Comparison of ENCODE assay signal across 8 cellular contexts in the genomic region with DNA sequence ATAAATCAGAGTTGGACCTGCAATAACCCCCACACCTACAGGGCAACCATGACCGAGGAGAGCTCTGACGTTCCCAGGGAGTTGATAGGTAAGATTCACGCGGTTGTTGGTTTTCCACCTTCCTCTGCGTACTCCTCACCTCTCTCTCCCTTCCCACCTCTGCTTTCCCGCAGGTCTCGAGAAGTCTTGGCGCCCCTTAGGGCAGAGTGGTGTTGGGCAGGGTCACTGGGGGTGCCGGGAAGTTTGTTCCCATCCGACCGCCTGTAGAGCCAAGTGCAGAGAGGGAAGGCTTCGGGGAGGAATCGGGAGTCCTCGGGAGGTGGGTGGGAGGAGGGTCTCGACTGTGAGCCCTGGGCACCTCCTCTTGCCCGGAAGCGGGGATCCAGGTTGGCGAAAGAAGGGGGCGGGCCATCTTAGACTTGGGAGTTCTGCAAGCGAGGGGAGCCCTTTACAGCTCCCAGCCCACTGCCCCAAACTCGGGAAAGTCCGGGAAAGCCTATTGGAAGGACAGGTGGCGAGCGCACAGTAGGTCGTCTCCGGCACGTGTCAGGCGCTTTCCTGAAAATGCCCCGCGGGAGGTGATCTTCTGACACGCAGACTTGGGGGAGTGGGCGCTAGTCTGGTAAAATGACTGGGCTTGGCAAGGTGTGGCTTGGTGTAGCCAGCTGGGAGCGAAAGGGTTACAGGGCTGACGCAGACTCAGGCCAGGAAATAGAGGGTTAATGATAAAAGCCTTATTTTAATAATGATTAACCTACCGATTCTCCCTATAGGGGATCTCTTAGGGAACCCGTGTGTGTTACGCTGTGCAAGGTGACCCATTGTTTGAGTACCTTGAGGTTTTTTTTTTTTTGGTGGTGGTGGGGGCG. TPM values are rescaled to one million over a fixed set of nuclear protein-coding genes. Genes with fewer than 3 reads are reported as not detected.
DNase-seq lines count a peak whose midpoint lies in the region; ATAC-seq and TF ChIP-seq lines count a peak whose summit lies in the region.

No MANE protein-coding gene starts in this region.

- peak; percentile 5 for ATAC-seq in GM19372 (IDR thresholded peaks at IDR 0.05; ENCODE audit: low read depth, unreplicated experiment)
- ATAC-seq in GM21526 (IDR thresholded peaks at IDR 0.05; ENCODE audit: low FRiP score, unreplicated experiment): no peak

- H3K4me1 ChIP-seq in OCI-LY1 (ENCODE audit: insufficient read depth, low read length, severe bottlenecking): peaks cover 38% of the 10 kb centered on the region
- peaks cover 16% of the 10 kb centered on the region; the same call in 1 of the 2 replicates for H3K4me1 ChIP-seq in iPS-20b (ENCODE audit: insufficient read depth, low read length)
- H3K4me1 ChIP-seq in spleen: peaks cover 3 to 42% (median 21%) of the 10 kb centered on the region in 6 donors

- H3K9me2 ChIP-seq in OCI-LY1 (ENCODE audit: low read depth, low read length): no peaks in the 10 kb centered on the region

- no peak overlapping the region; the same call in 1 of the 2 replicates for H2AFZ ChIP-seq in OCI-LY1 (ENCODE audit: low read length)

- H4K20me1 ChIP-seq in OCI-LY1 (ENCODE audit: insufficient read depth, low read length): no peaks in the 10 kb centered on the region

- WGBS in spleen, 5 donors: 2 to 6% (median 3%) methylated on average over 35 to 38 of the region's 38 CpGs

- H3K36me3 ChIP-seq in OCI-LY1 (ENCODE audit: insufficient read depth, low read length) (peaks cover 16% of the 10 kb centered on the region; the same call in 1 of the 2 replicates), iPS-20b (ENCODE audit: insufficient read depth, low read depth, low read length) (peaks cover 2% of the 10 kb centered on the region; the same call in 1 of the 2 replicates), spleen (no peaks in the 10 kb centered on the region)

- peaks cover 23% of the 10 kb centered on the region for H3K79me2 ChIP-seq in OCI-LY1 (ENCODE audit: insufficient read depth, low read length)

- H3K9me3 ChIP-seq in OCI-LY1 (ENCODE audit: low read length): no peaks in the 10 kb centered on the region
- H3K9me3 ChIP-seq in iPS-20b (ENCODE audit: insufficient read depth, low read depth, low read length): no peaks in the 10 kb centered on the region
- no peaks in the 10 kb centered on the region for H3K9me3 ChIP-seq in spleen

- peak; percentile 67 for DNase-seq in ACHN
- DNase-seq in astrocyte of the cerebellum (ENCODE audit: low read depth): no peak
- no peak for DNase-seq in spleen
- DNase-seq in NCI-H2107 treated with DMSO at 0.1 percent for 48 hours (lab: John Stamatoyannopoulos, UW; ENCODE audit: unreplicated experiment): no peak

- H3K4me3 ChIP-seq in OCI-LY1 (ENCODE audit: low read depth, low read length, poor library complexity, severe bottlenecking): peak overlapping the region; percentile 94
- peak overlapping the region; percentile 74 for H3K4me3 ChIP-seq in astrocyte of the cerebellum (ENCODE audit: low read depth, low read length)
- peak overlapping the region; percentile 87 for H3K4me3 ChIP-seq in iPS-20b (ENCODE audit: low read length)
- H3K4me3 ChIP-seq in spleen: peak overlapping the region; percentile 53 to 89 (median 79)

- no peaks in the 10 kb centered on the region for H3F3A ChIP-seq in OCI-LY1 (ENCODE audit: insufficient read depth, low read length)

- TF ChIP-seq CTCF in OCI-LY1 (IDR thresholded peaks at IDR 0.05; ENCODE audit: low read length) (no peak; the same call in 1 of the 2 replicates), astrocyte of the cerebellum (IDR thresholded peaks at IDR 0.05; ENCODE audit: low read depth, low read length, missing control alignments) (no peak), spleen (IDR thresholded peaks at IDR 0.05 in 8 of 11, conservative IDR thresholded peaks at IDR 0.05 in 3 of 11) (no peak)

- H3K9ac ChIP-seq in OCI-LY1 (ENCODE audit: low read length) (peak overlapping the region; percentile 85), iPS-20b (ENCODE audit: low read depth, low read length) (peak overlapping the region; percentile 78; the same call in 1 of the 2 replicates)

- intact Hi-C loops in spleen (cut with DNase I; ENCODE audit: low total_unique reads): loop anchor here (5.0 kb wide), 1 partner anchor 207 kb away; no protein-coding TSS in a partner anchor

- in situ Hi-C loops in ACHN (cut with HindIII; ENCODE audit: low pct_ligation_motif_present, low pct_unique_long_range_greater_than_20kb, low sequenced_read_pairs) (no loop called here), astrocyte of the cerebellum (cut with HindIII; ENCODE audit: low sequenced_read_pairs) (no loop called here)

- no peak for TF ChIP-seq POLR2A in spleen (IDR thresholded peaks at IDR 0.05)

- H3K27ac ChIP-seq in OCI-LY1 (ENCODE audit: low read depth, low read length, poor library complexity, severe bottlenecking): peak overlapping the region; percentile 61
- H3K27ac ChIP-seq in iPS-20b (ENCODE audit: low read length): peak overlapping the region; percentile 4
- peak overlapping the region in 4 of 8 donors; percentile 59 to 79 (median 70) for H3K27ac ChIP-seq in spleen

- peak overlapping the region; percentile 89 for H3K4me2 ChIP-seq in OCI-LY1 (ENCODE audit: low read length)

- no peaks in the 10 kb centered on the region for H3K27me3 ChIP-seq in OCI-LY1 (ENCODE audit: insufficient read depth, low read length)
- no peaks in the 10 kb centered on the region; the same call in 1 of the 2 replicates for H3K27me3 ChIP-seq in iPS-20b (ENCODE audit: insufficient read depth, low read length)
- H3K27me3 ChIP-seq in spleen (replicated peaks in 1 of 7): peaks cover 0 to 18% (median 0%) of the 10 kb centered on the region in 7 donors

RNA-seq across cellular contexts. Expression of a gene that starts 0.8 kb away (rescaled TPM):
- 10 to 100 TPM in 4 of 7 donors, 1 to 10 TPM in 3; 7.8 to 34.8 (median 10.1) TPM for total RNA-seq in spleen
- polyA plus RNA-seq in spleen: 1 to 10 TPM; 3.7 to 8.7 (median 5.6) TPM
